Comparison of ENCODE assay signal across 22 cellular contexts in the genomic region with DNA sequence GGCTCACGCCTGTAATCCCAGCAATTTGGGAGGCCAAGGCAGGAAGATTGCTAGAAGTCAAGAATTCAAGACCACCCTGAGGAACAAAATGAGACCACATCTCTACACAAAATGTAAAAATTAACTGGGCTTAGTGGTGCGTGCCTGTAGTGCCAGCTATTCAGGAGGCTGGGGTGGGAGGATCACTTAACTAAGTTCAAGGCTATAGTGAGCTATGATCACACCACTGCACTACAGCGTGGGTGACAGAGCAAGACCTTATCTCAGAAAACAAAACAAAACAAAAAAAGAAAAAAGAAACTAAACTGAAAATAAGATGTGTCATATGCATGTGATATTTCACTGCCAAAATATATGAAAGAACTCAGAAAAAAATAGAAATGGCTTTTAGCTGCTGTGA.
"Had no signal": no experiment of that assay in that cellular context is flagged by ENCODE, and none has a peak within 500 bp of the region (broad histone marks: within the 10 kb centered on the region; RNA-seq: fewer than 3 reads in every experiment).

No MANE protein-coding gene starts in this region.

- ATAC-seq: activated CD4-positive, CD25-positive, alpha-beta regulatory T cell treated with anti-CD3 and anti-CD28 coated beads, Interleukin-2, amount 50 U/mL, for 24 hours; activated CD8-positive, alpha-beta T cell treated with anti-CD3 and anti-CD28 coated beads for 36 hours; PC-3 had no signal

- H3K36me3 Mint-ChIP-seq: activated naive CD4-positive, alpha-beta T cell treated with anti-CD3 and anti-CD28 coated beads, Interleukin-2, amount 50 U/mL, for 24 hours; brain had no signal

- H3K4me3 ChIP-seq: MG63 had no signal

- H3K27me3 ChIP-seq: MG63 had no signal

- DNase-seq: activated CD4-positive, alpha-beta T cell treated with anti-CD3 and anti-CD28 coated beads for 4 hours; activated CD8-positive, alpha-beta memory T cell treated with anti-CD3 and anti-CD28 coated beads, Interleukin-2, amount 50 U/mL, for 48 hours; activated CD8-positive, alpha-beta T cell treated with anti-CD3 and anti-CD28 coated beads for 36 hours; activated T-cell treated with anti-CD3 and anti-CD28 coated beads, Interleukin-2, amount 50 U/mL, for 1 hour; amygdala; IMR-90; KG1; MG63; MV-4-11; NCI-H1092 treated with DMSO at 0.1 percent for 48 hours; NCI-H1417 treated with DMSO at 0.1 percent for 48 hours; NCI-H1694; NCI-H2029; NCI-H345; NCI-H510A; NCI-H526 treated with DMSO at 0.1 percent for 48 hours; PC-3; SHP77 had no signal

- H3K36me3 ChIP-seq: MG63 had no signal

- H3K4me3 Mint-ChIP-seq: activated CD8-positive, alpha-beta T cell treated with anti-CD3 and anti-CD28 coated beads for 36 hours; activated naive CD4-positive, alpha-beta T cell treated with anti-CD3 and anti-CD28 coated beads, Interleukin-2, amount 50 U/mL, for 24 hours; brain; T-helper 1 cell treated with Interleukin-12 subunit alpha and Interleukin-12 subunit beta and Interleukin-4 antibody, amounts not matched to agents 30 μg/mL and 1 μg/mL, for 36 hours had no signal

- H3K27ac Mint-ChIP-seq: activated CD8-positive, alpha-beta T cell treated with anti-CD3 and anti-CD28 coated beads for 36 hours; activated naive CD4-positive, alpha-beta T cell treated with anti-CD3 and anti-CD28 coated beads, Interleukin-2, amount 50 U/mL, for 24 hours; brain; T-helper 1 cell treated with Interleukin-12 subunit alpha and Interleukin-12 subunit beta and Interleukin-4 antibody, amounts not matched to agents 30 μg/mL and 1 μg/mL, for 36 hours had no signal

- H3K9me3 Mint-ChIP-seq: activated CD8-positive, alpha-beta T cell treated with anti-CD3 and anti-CD28 coated beads for 36 hours; activated naive CD4-positive, alpha-beta T cell treated with anti-CD3 and anti-CD28 coated beads, Interleukin-2, amount 50 U/mL, for 24 hours; T-helper 1 cell treated with Interleukin-12 subunit alpha and Interleukin-12 subunit beta and Interleukin-4 antibody, amounts not matched to agents 30 μg/mL and 1 μg/mL, for 36 hours had no signal

- H3K4me1 Mint-ChIP-seq: activated naive CD4-positive, alpha-beta T cell treated with anti-CD3 and anti-CD28 coated beads, Interleukin-2, amount 50 U/mL, for 24 hours had no signal

- H3K27me3 Mint-ChIP-seq: activated naive CD4-positive, alpha-beta T cell treated with anti-CD3 and anti-CD28 coated beads, Interleukin-2, amount 50 U/mL, for 24 hours; brain had no signal

- H3K9me3 ChIP-seq: MG63 had no signal
